In genomic region chr11:113176971-113177370, GRCh38 we compare ENCODE assay signal across 14 cellular contexts.
DNase-seq lines count a peak whose midpoint lies in the region; ATAC-seq and TF ChIP-seq lines count a peak whose summit lies in the region.
"Had no signal": no experiment of that assay in that cellular context is flagged by ENCODE, and none has a peak within 500 bp of the region (broad histone marks: within the 10 kb centered on the region; RNA-seq: fewer than 3 reads in every experiment).

No MANE protein-coding gene starts in this region.

- H3K4me1 Mint-ChIP-seq in stimulated activated effector memory CD8-positive, alpha-beta T cell treated with anti-CD3 and anti-CD28 coated beads, Interleukin-12 subunit alpha, Interleukin-12 subunit beta, amount 100 ng/mL, for 72 hours = no peaks in the 10 kb centered on the region
- H3K4me1 Mint-ChIP-seq: activated CD4-positive, alpha-beta T cell treated with anti-CD3 and anti-CD28 coated beads, Interleukin-2, amount 10 ng/mL, durations not matched to agents 24 days and 14 days; T-helper 17 cell had no signal

- ATAC-seq in GM19397 (IDR thresholded peaks at IDR 0.05; ENCODE audit: unreplicated experiment) = no peak
- no peak for ATAC-seq in stimulated activated effector memory CD8-positive, alpha-beta T cell treated with anti-CD3 and anti-CD28 coated beads, Interleukin-12 subunit alpha, Interleukin-12 subunit beta, amount 100 ng/mL, for 72 hours
- ATAC-seq: effector memory CD8-positive, alpha-beta T cell; T-helper 17 cell had no signal

- no peaks in the 10 kb centered on the region for H3K36me3 Mint-ChIP-seq in stimulated activated effector memory CD8-positive, alpha-beta T cell treated with anti-CD3 and anti-CD28 coated beads, Interleukin-12 subunit alpha, Interleukin-12 subunit beta, amount 100 ng/mL, for 72 hours

- no peaks in the 10 kb centered on the region for H3K36me3 ChIP-seq in smooth muscle cell (ENCODE audit: low read depth)

- no peaks in the 10 kb centered on the region for H4K20me1 ChIP-seq in smooth muscle cell (ENCODE audit: low read depth)

- H3K9ac ChIP-seq in smooth muscle cell (ENCODE audit: low read depth) = no peak overlapping the region

- peaks cover 23% of the 10 kb centered on the region for H3K4me1 ChIP-seq in smooth muscle cell (ENCODE audit: low read depth)

- no peak overlapping the region for H3K27ac Mint-ChIP-seq in stimulated activated effector memory CD8-positive, alpha-beta T cell treated with anti-CD3 and anti-CD28 coated beads, Interleukin-12 subunit alpha, Interleukin-12 subunit beta, amount 100 ng/mL, for 72 hours
- H3K27ac Mint-ChIP-seq: activated CD4-positive, alpha-beta T cell treated with anti-CD3 and anti-CD28 coated beads, Interleukin-2, amount 10 ng/mL, durations not matched to agents 24 days and 14 days; effector memory CD8-positive, alpha-beta T cell; T-helper 17 cell had no signal

- no peaks in the 10 kb centered on the region for H3K9me3 Mint-ChIP-seq in stimulated activated effector memory CD8-positive, alpha-beta T cell treated with anti-CD3 and anti-CD28 coated beads, Interleukin-12 subunit alpha, Interleukin-12 subunit beta, amount 100 ng/mL, for 72 hours
- H3K9me3 Mint-ChIP-seq: activated CD4-positive, alpha-beta T cell treated with anti-CD3 and anti-CD28 coated beads, Interleukin-2, amount 10 ng/mL, durations not matched to agents 24 days and 14 days; effector memory CD8-positive, alpha-beta T cell had no signal

- no peaks in the 10 kb centered on the region for H3K9me3 ChIP-seq in smooth muscle cell (replicated peaks; ENCODE audit: low read depth)

- peak; percentile 75 for DNase-seq in HFF-Myc (ENCODE audit: extremely low read depth, low read depth)
- peak; percentile 58 for DNase-seq in fibroblast of the conjunctiva (ENCODE audit: low read depth)
- no peak for DNase-seq in smooth muscle cell (lab: John Stamatoyannopoulos, UW; ENCODE audit: unreplicated experiment)
- no peak for DNase-seq in SHP77 treated with DMSO at 0.1 percent for 48 hours (lab: John Stamatoyannopoulos, UW)
- no peak for DNase-seq in stimulated activated effector memory CD8-positive, alpha-beta T cell treated with anti-CD3 and anti-CD28 coated beads, Interleukin-12 subunit alpha, Interleukin-12 subunit beta, amount 100 ng/mL, for 72 hours (ENCODE audit: low spot score in 2 of 2)
- DNase-seq: activated CD4-positive, alpha-beta T cell treated with anti-CD3 and anti-CD28 coated beads, Interleukin-2, amount 10 ng/mL, durations not matched to agents 24 days and 14 days; activated T-cell treated with anti-CD3 and anti-CD28 coated beads, Interleukin-2, amount 50 U/mL, for 48 hours; anterior cingulate cortex; effector memory CD8-positive, alpha-beta T cell; hippocampal formation; MV-4-11; T-helper 17 cell had no signal

- no peaks in the 10 kb centered on the region for H3K27me3 ChIP-seq in smooth muscle cell (ENCODE audit: low read depth)

- H3F3A ChIP-seq in smooth muscle cell (ENCODE audit: low read depth) = peaks cover 5% of the 10 kb centered on the region

- no peak overlapping the region for H3K4me3 Mint-ChIP-seq in stimulated activated effector memory CD8-positive, alpha-beta T cell treated with anti-CD3 and anti-CD28 coated beads, Interleukin-12 subunit alpha, Interleukin-12 subunit beta, amount 100 ng/mL, for 72 hours
- H3K4me3 Mint-ChIP-seq: activated CD4-positive, alpha-beta T cell treated with anti-CD3 and anti-CD28 coated beads, Interleukin-2, amount 10 ng/mL, durations not matched to agents 24 days and 14 days; effector memory CD8-positive, alpha-beta T cell; T-helper 17 cell had no signal

- H3K27ac ChIP-seq in VCaP (peak overlapping the region; percentile 77), smooth muscle cell (ENCODE audit: low read depth) (peak overlapping the region; percentile 61)

- no peaks in the 10 kb centered on the region for H3K79me2 ChIP-seq in smooth muscle cell (ENCODE audit: low read depth)

- TF ChIP-seq CTCF in HFF-Myc (IDR thresholded peaks at IDR 0.05; ENCODE audit: low read depth, low read length, missing control alignments) (no peak), VCaP (conservative IDR thresholded peaks at IDR 0.05) (no peak), smooth muscle cell (IDR thresholded peaks at IDR 0.05; ENCODE audit: borderline replicate concordance, insufficient read depth, poor library complexity, severe bottlenecking) (no peak)

- peak overlapping the region; percentile 72 for H3K4me2 ChIP-seq in smooth muscle cell

- H3K4me3 ChIP-seq in HFF-Myc (replicated peaks; ENCODE audit: low read depth, low read length) = no peak overlapping the region
- no peak overlapping the region for H3K4me3 ChIP-seq in smooth muscle cell

- no peak overlapping the region for H2AFZ ChIP-seq in smooth muscle cell (ENCODE audit: low read depth)

Comparison
In these comparisons a context has a peak if more than half of its experiments do, and no peak if none do; other contexts are left out.
1. DNase-seq: peak in HFF-Myc (single experiment) and fibroblast of the conjunctiva (single experiment); none in smooth muscle cell (single experiment), SHP77 treated with DMSO at 0.1 percent for 48 hours (single experiment) and stimulated activated effector memory CD8-positive, alpha-beta T cell treated with anti-CD3 and anti-CD28 coated beads, Interleukin-12 subunit alpha, Interleukin-12 subunit beta, amount 100 ng/mL, for 72 hours (0 of 2).